ENCODE assay signal across 1 cellular context in the genomic region with DNA sequence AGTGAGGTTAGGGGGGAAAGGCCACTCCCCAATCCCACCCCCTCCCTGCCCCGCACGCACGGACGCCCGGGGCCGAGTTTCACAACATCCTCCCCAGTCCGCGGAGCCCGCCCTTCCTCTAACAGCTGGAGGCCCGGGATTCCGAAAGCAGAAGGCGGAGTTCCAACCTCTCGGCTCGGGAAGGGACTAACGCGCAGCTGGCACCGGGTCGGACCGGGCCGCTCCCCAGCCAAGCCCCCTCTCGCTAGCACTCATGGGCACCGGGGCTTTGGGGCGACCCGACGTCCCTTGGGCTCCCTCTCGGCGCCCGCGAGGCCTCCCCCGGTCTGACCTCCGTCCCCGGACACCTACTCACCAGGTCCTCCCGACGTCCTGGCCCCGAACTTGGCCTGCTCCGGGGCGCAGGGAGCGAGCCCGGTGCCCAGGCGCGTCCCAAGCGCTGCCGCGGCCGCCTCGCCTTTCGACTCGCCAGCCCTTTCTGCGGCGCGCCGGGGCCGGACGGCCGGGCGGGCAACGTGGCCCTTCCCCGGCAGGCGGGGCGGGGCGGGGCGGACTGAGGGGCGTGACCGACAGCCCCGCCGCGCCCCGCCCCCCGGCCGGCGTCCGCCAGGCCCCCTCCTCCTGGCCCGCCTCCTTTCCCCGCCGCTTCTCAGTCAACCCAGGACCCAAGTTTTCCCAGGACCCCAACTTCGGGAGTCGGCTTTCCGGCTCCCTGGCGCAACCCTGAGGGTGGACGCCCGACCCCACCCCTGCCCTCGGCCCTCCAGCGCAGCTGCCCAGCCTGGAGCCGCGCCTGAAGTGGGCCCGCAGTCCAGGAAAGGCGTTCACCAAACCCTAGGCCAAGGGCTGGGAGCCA.
A peak's percentile ranks its signal among the peaks of the same experiment; 100 is the strongest.
TF ChIP-seq lines count a peak whose summit lies in the region.

MGAT1 (minus strand) TSS at position 482 of the 856 bp plus-strand sequence. CDS start 9,835 bp downstream, outside the sequence.

TF ChIP-seq in HEK293, 187 proteins besides CTCF, POLR2A, EP300 and RAD21 (continued from another document and continues in another):
- TF ChIP-seq ZBTB49 (tag by site-specific recombination; IDR thresholded peaks at IDR 0.05; ENCODE audit: low read depth) (no peak), ZNF692 (tag by site-specific recombination; IDR thresholded peaks at IDR 0.05) (peak; percentile 41; the same call in 1 of the 2 replicates), ZSCAN23 (tag by site-specific recombination; IDR thresholded peaks at IDR 0.05) (no peak), ZNF585B (tag by site-specific recombination; IDR thresholded peaks at IDR 0.05) (no peak), ZNF624 (tag by site-specific recombination; IDR thresholded peaks at IDR 0.05) (no peak), ZNF658 (tag by site-specific recombination; IDR thresholded peaks at IDR 0.05) (no peak), ZBTB6 (tag by site-specific recombination; IDR thresholded peaks at IDR 0.05) (no peak), ZBTB21 (tag by site-specific recombination; IDR thresholded peaks at IDR 0.05) (no peak), ZNF133 (tag by site-specific recombination; IDR thresholded peaks at IDR 0.05) (no peak), ZNF664 (tag by site-specific recombination; IDR thresholded peaks at IDR 0.05) (no peak), ZBTB11 (tag by site-specific recombination; conservative IDR thresholded peaks at IDR 0.05; ENCODE audit: low read depth) (no peak), ZNF354C (tag by site-specific recombination; IDR thresholded peaks at IDR 0.05; ENCODE audit: borderline replicate concordance, low read depth) (no peak), HOXA7 (CRISPR knock-in tag; IDR thresholded peaks at IDR 0.05; ENCODE audit: borderline replicate concordance) (no peak), ZNF785 (tag by site-specific recombination; IDR thresholded peaks at IDR 0.05) (no peak), ZNF707 (tag by site-specific recombination; IDR thresholded peaks at IDR 0.05) (no peak), KLF10 (tag by site-specific recombination; IDR thresholded peaks at IDR 0.05) (peak; percentile 82), ZNF596 (tag by site-specific recombination; IDR thresholded peaks at IDR 0.05) (0 out of 2 replicates have a peak, but pooled peaks have one; percentile 28), ZNF214 (tag by site-specific recombination; IDR thresholded peaks at IDR 0.05; ENCODE audit: borderline replicate concordance) (no peak), ZNF140 (tag by site-specific recombination; IDR thresholded peaks at IDR 0.05) (no peak), ZNF560 (tag by site-specific recombination; IDR thresholded peaks at IDR 0.05; ENCODE audit: borderline replicate concordance) (no peak), SP3 (tag by site-specific recombination; IDR thresholded peaks at IDR 0.05) (peak; percentile 77), ZNF792 (tag by site-specific recombination; IDR thresholded peaks at IDR 0.05) (no peak), ZBTB1 (tag by site-specific recombination; IDR thresholded peaks at IDR 0.05) (no peak), ZNF837 (tag by site-specific recombination; IDR thresholded peaks at IDR 0.05) (no peak), ZNF416 (tag by site-specific recombination; IDR thresholded peaks at IDR 0.05) (no peak), YY1 (tag by site-specific recombination; IDR thresholded peaks at IDR 0.05) (0 out of 2 replicates have a peak, but pooled peaks have one; percentile 20), ZNF677 (tag by site-specific recombination; IDR thresholded peaks at IDR 0.05) (no peak), ZNF350 (tag by site-specific recombination; IDR thresholded peaks at IDR 0.05) (no peak), ZNF623 (tag by site-specific recombination; IDR thresholded peaks at IDR 0.05) (0 out of 2 replicates have a peak, but pooled peaks have one; percentile 8), ZNF549 (tag by site-specific recombination; IDR thresholded peaks at IDR 0.05) (no peak), ZNF311 (tag by site-specific recombination; IDR thresholded peaks at IDR 0.05; ENCODE audit: borderline replicate concordance) (no peak), ZNF777 (tag by site-specific recombination; IDR thresholded peaks at IDR 0.05; ENCODE audit: borderline replicate concordance) (peak; percentile 44; the same call in 1 of the 2 replicates), ZSCAN16 (tag by site-specific recombination; IDR thresholded peaks at IDR 0.05) (no peak), ZNF23 (tag by site-specific recombination; IDR thresholded peaks at IDR 0.05; ENCODE audit: borderline replicate concordance) (no peak), ZNF76 (tag by site-specific recombination; IDR thresholded peaks at IDR 0.05; ENCODE audit: borderline replicate concordance, low read depth) (0 out of 2 replicates have a peak, but pooled peaks have one; percentile 43), ZNF302 (tag by site-specific recombination; IDR thresholded peaks at IDR 0.05; ENCODE audit: low read depth) (no peak), ZIC2 (tag by site-specific recombination; IDR thresholded peaks at IDR 0.05) (peak; percentile 54)
- TF ChIP-seq, protein P1, sequence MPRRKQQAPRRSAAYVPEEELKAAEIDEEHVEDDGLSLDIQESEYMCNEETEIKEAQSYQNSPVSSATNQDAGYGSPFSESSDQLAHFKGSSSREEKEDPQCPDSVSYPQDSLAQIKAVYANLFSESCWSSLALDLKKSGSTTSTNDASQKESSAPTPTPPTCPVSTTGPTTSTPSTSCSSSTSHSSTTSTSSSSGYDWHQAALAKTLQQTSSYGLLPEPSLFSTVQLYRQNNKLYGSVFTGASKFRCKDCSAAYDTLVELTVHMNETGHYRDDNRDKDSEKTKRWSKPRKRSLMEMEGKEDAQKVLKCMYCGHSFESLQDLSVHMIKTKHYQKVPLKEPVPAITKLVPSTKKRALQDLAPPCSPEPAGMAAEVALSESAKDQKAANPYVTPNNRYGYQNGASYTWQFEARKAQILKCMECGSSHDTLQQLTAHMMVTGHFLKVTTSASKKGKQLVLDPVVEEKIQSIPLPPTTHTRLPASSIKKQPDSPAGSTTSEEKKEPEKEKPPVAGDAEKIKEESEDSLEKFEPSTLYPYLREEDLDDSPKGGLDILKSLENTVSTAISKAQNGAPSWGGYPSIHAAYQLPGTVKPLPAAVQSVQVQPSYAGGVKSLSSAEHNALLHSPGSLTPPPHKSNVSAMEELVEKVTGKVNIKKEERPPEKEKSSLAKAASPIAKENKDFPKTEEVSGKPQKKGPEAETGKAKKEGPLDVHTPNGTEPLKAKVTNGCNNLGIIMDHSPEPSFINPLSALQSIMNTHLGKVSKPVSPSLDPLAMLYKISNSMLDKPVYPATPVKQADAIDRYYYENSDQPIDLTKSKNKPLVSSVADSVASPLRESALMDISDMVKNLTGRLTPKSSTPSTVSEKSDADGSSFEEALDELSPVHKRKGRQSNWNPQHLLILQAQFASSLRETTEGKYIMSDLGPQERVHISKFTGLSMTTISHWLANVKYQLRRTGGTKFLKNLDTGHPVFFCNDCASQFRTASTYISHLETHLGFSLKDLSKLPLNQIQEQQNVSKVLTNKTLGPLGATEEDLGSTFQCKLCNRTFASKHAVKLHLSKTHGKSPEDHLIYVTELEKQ (tag by site-specific recombination; IDR thresholded peaks at IDR 0.05; ENCODE audit: borderline replicate concordance) = no peak
- TF ChIP-seq, protein P2, sequence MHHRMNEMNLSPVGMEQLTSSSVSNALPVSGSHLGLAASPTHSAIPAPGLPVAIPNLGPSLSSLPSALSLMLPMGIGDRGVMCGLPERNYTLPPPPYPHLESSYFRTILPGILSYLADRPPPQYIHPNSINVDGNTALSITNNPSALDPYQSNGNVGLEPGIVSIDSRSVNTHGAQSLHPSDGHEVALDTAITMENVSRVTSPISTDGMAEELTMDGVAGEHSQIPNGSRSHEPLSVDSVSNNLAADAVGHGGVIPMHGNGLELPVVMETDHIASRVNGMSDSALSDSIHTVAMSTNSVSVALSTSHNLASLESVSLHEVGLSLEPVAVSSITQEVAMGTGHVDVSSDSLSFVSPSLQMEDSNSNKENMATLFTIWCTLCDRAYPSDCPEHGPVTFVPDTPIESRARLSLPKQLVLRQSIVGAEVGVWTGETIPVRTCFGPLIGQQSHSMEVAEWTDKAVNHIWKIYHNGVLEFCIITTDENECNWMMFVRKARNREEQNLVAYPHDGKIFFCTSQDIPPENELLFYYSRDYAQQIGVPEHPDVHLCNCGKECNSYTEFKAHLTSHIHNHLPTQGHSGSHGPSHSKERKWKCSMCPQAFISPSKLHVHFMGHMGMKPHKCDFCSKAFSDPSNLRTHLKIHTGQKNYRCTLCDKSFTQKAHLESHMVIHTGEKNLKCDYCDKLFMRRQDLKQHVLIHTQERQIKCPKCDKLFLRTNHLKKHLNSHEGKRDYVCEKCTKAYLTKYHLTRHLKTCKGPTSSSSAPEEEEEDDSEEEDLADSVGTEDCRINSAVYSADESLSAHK (tag by site-specific recombination; IDR thresholded peaks at IDR 0.05) = no peak
- TF ChIP-seq, protein P3, sequence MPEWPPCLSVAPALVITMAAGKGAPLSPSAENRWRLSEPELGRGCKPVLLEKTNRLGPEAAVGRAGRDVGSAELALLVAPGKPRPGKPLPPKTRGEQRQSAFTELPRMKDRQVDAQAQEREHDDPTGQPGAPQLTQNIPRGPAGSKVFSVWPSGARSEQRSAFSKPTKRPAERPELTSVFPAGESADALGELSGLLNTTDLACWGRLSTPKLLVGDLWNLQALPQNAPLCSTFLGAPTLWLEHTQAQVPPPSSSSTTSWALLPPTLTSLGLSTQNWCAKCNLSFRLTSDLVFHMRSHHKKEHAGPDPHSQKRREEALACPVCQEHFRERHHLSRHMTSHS (tag by site-specific recombination; IDR thresholded peaks at IDR 0.05) = no peak
- TF ChIP-seq, protein P4, sequence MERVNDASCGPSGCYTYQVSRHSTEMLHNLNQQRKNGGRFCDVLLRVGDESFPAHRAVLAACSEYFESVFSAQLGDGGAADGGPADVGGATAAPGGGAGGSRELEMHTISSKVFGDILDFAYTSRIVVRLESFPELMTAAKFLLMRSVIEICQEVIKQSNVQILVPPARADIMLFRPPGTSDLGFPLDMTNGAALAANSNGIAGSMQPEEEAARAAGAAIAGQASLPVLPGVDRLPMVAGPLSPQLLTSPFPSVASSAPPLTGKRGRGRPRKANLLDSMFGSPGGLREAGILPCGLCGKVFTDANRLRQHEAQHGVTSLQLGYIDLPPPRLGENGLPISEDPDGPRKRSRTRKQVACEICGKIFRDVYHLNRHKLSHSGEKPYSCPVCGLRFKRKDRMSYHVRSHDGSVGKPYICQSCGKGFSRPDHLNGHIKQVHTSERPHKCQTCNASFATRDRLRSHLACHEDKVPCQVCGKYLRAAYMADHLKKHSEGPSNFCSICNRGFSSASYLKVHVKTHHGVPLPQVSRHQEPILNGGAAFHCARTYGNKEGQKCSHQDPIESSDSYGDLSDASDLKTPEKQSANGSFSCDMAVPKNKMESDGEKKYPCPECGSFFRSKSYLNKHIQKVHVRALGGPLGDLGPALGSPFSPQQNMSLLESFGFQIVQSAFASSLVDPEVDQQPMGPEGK (tag by site-specific recombination; IDR thresholded peaks at IDR 0.05) = peak; percentile 58
